27 cellular contexts compared by ENCODE assay signal in the genomic region with DNA sequence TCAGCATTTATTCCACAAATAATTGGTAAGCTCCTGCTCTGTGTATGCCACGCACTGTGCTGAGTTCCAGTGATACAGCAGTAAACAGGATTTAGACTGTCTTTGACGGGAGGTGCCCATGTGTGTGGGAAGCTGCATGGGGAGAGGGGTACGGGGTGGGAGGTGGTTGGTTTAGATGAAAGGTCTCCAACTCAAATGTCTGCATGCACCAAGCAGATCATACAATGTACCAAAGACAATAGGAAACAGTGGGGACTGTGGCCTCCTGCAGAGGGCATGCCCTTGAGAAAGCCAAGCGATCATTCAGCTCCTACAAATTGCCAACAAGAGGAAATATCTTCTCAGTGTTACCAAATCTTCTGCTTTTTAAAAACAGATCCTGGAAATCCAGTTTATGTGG. TPM values are rescaled to one million over a fixed set of nuclear protein-coding genes. Genes with fewer than 3 reads are reported as not detected.
"Had no signal": no experiment of that assay in that cellular context is flagged by ENCODE, and none has a peak within 500 bp of the region (broad histone marks: within the 10 kb centered on the region; RNA-seq: fewer than 3 reads in every experiment).

No MANE protein-coding gene starts in this region.

- H3K4me3 Mint-ChIP-seq: activated naive CD4-positive, alpha-beta T cell treated with anti-CD3 and anti-CD28 coated beads, Interleukin-2, amount 50 U/mL, for 24 hours; mesothelial cell of epicardium; natural killer cell treated with Interleukin-12 subunit alpha and Interleukin-12 subunit beta and Interleukin-15 and Interleukin-18, amount 100 ng/mL, for 72 hours; stimulated activated effector memory CD8-positive, alpha-beta T cell treated with anti-CD3 and anti-CD28 coated beads, Interleukin-12 subunit alpha, Interleukin-12 subunit beta, amount 100 ng/mL, for 72 hours; stimulated activated naive CD8-positive, alpha-beta T cell treated with anti-CD3 and anti-CD28 coated beads, Interleukin-15, amount 100 ng/mL, for 72 hours had no signal

- ATAC-seq: esophagus mucosa; natural killer cell treated with Interleukin-12 subunit alpha and Interleukin-12 subunit beta and Interleukin-15 and Interleukin-18, amount 100 ng/mL, for 72 hours; psoas muscle; right cardiac atrium; stimulated activated effector memory CD8-positive, alpha-beta T cell treated with anti-CD3 and anti-CD28 coated beads, Interleukin-12 subunit alpha, Interleukin-12 subunit beta, amount 100 ng/mL, for 72 hours; stimulated activated naive CD8-positive, alpha-beta T cell treated with anti-CD3 and anti-CD28 coated beads, Interleukin-15, amount 100 ng/mL, for 72 hours had no signal

- H3K36me3 ChIP-seq: brain microvascular endothelial cell, left ventricle myocardium inferior, ovary, suprapubic skin, upper lobe of left lung had no signal

- H3K4me1 Mint-ChIP-seq: activated naive CD4-positive, alpha-beta T cell treated with anti-CD3 and anti-CD28 coated beads, Interleukin-2, amount 50 U/mL, for 24 hours; mesothelial cell of epicardium had no signal

- H3K4me3 ChIP-seq: left ventricle myocardium inferior, ovary, psoas muscle, suprapubic skin, upper lobe of left lung had no signal

- DNase-seq: activated gamma-delta T cell treated with Interleukin-2 at 50 U/mL for 16 hours; activated T-cell treated with anti-CD3 and anti-CD28 coated beads, Interleukin-2, amount 50 U/mL, for 1 hour; anterior cingulate cortex; brain microvascular endothelial cell; caudate nucleus; dermis blood vessel endothelial cell; effector CD8-positive, alpha-beta T cell; hypothalamus; kidney glomerular epithelial cell; left ventricle myocardium inferior; ovary; psoas muscle; right cardiac atrium; stimulated activated CD4-positive, alpha-beta T cell treated with anti-CD3 and anti-CD28 coated beads, Interleukin-1b, Interleukin-23, amount 100 ng/mL, for 48 hours; stimulated activated naive CD8-positive, alpha-beta T cell treated with anti-CD3 and anti-CD28 coated beads, Interleukin-15, amount 100 ng/mL, for 72 hours; T-helper 9 cell; upper lobe of left lung had no signal

- H3K9me3 Mint-ChIP-seq: activated naive CD4-positive, alpha-beta T cell treated with anti-CD3 and anti-CD28 coated beads, Interleukin-2, amount 50 U/mL, for 24 hours; natural killer cell treated with Interleukin-12 subunit alpha and Interleukin-12 subunit beta and Interleukin-15 and Interleukin-18, amount 100 ng/mL, for 72 hours; stimulated activated effector memory CD8-positive, alpha-beta T cell treated with anti-CD3 and anti-CD28 coated beads, Interleukin-12 subunit alpha, Interleukin-12 subunit beta, amount 100 ng/mL, for 72 hours had no signal

- H3K9me3 ChIP-seq: ovary, psoas muscle, suprapubic skin, upper lobe of left lung had no signal

- FAIRE-seq: frontal cortex had no signal

- H3K36me3 Mint-ChIP-seq: activated naive CD4-positive, alpha-beta T cell treated with anti-CD3 and anti-CD28 coated beads, Interleukin-2, amount 50 U/mL, for 24 hours; mesothelial cell of epicardium; stimulated activated effector memory CD8-positive, alpha-beta T cell treated with anti-CD3 and anti-CD28 coated beads, Interleukin-12 subunit alpha, Interleukin-12 subunit beta, amount 100 ng/mL, for 72 hours had no signal

- H3K27ac Mint-ChIP-seq: activated naive CD4-positive, alpha-beta T cell treated with anti-CD3 and anti-CD28 coated beads, Interleukin-2, amount 50 U/mL, for 24 hours; mesothelial cell of epicardium; natural killer cell treated with Interleukin-12 subunit alpha and Interleukin-12 subunit beta and Interleukin-15 and Interleukin-18, amount 100 ng/mL, for 72 hours; stimulated activated effector memory CD8-positive, alpha-beta T cell treated with anti-CD3 and anti-CD28 coated beads, Interleukin-12 subunit alpha, Interleukin-12 subunit beta, amount 100 ng/mL, for 72 hours; stimulated activated naive CD8-positive, alpha-beta T cell treated with anti-CD3 and anti-CD28 coated beads, Interleukin-15, amount 100 ng/mL, for 72 hours had no signal

- H3K27me3 ChIP-seq: brain microvascular endothelial cell, ovary, upper lobe of left lung had no signal

- H3K4me1 ChIP-seq: left ventricle myocardium inferior, psoas muscle, suprapubic skin, upper lobe of left lung had no signal

- H3K27ac ChIP-seq: brain microvascular endothelial cell, left ventricle myocardium inferior, ovary, psoas muscle, suprapubic skin, upper lobe of left lung had no signal

RNA-seq across cellular contexts. Expression of a gene that starts 36.1 kb away (rescaled TPM):
- total RNA-seq: dermis blood vessel endothelial cell; esophagus mucosa; left ventricle myocardium inferior; lung microvascular endothelial cell; natural killer cell treated with Interleukin-12 subunit alpha and Interleukin-12 subunit beta and Interleukin-15 and Interleukin-18, amount 100 ng/mL, for 72 hours; right cardiac atrium; skeletal muscle tissue; suprapubic skin; T-helper 1 cell treated with Interleukin-12 subunit alpha and Interleukin-12 subunit beta and Interleukin-4 antibody, amounts not matched to agents 30 ng/mL and 1 ng/mL, for 36 hours; upper lobe of left lung had no signal
